29 cellular contexts compared by ENCODE assay signal in genomic region chr17:78318843-78319242, GRCh38. TPM values are rescaled to one million over a fixed set of nuclear protein-coding genes. Genes with fewer than 3 reads are reported as not detected.
DNase-seq lines count a peak whose midpoint lies in the region; ATAC-seq and TF ChIP-seq lines count a peak whose summit lies in the region.
"Had no signal": no experiment of that assay in that cellular context is flagged by ENCODE, and none has a peak within 500 bp of the region (broad histone marks: within the 10 kb centered on the region; RNA-seq: fewer than 3 reads in every experiment).

No MANE protein-coding gene starts in this region.

- H3K9me3 Mint-ChIP-seq in activated CD4-positive, alpha-beta T cell treated with anti-CD3 and anti-CD28 coated beads for 36 hours (ENCODE audit: low read depth) = no peaks in the 10 kb centered on the region
- H3K9me3 Mint-ChIP-seq in MCF 10A (ENCODE audit: unreplicated experiment) = no peaks in the 10 kb centered on the region
- H3K9me3 Mint-ChIP-seq: CD8-positive, alpha-beta T cell had no signal

- H3K9ac ChIP-seq in mesenchymal stem cell (ENCODE audit: low read length) = peak overlapping the region; percentile 15

- no peak overlapping the region for H3K4me2 ChIP-seq in mesenchymal stem cell (ENCODE audit: low read length, poor library complexity, severe bottlenecking)
- H3K4me2 ChIP-seq: PC-9 had no signal

- peak overlapping the region in 1 of 2 experiments; percentile 90 for H2BK12ac ChIP-seq in mesenchymal stem cell (ENCODE audit: low read length in 2 of 2)

- POLR2A ChIA-PET in activated CD4-positive, alpha-beta T cell treated with anti-CD3 and anti-CD28 coated beads for 36 hours (lab: Charles Lee) = no interaction called here
- POLR2A ChIA-PET in RWPE1 (lab: Yijun Ruan, JAX; ENCODE audit: low non-redundant PET) = no interaction called here
- POLR2A ChIA-PET in MCF 10A (lab: Yijun Ruan, JAX) = interaction anchor here (1.1 to 1.3 kb wide), 2 partner anchors 11 to 33 kb away, joined by 5 to 8 read pairs; no protein-coding TSS in a partner anchor

- H3K27me3 Mint-ChIP-seq in activated CD4-positive, alpha-beta T cell treated with anti-CD3 and anti-CD28 coated beads for 36 hours = no peaks in the 10 kb centered on the region
- no peaks in the 10 kb centered on the region for H3K27me3 Mint-ChIP-seq in MCF 10A (ENCODE audit: insufficient read depth, unreplicated experiment)

- intact Hi-C loops in activated CD4-positive, alpha-beta T cell treated with anti-CD3 and anti-CD28 coated beads for 36 hours (cut with DNase I, micrococcal nuclease) = no loop called here
- intact Hi-C loops in MCF 10A (cut with micrococcal nuclease) = no loop called here

- DNase-seq in activated CD4-positive, alpha-beta T cell treated with anti-CD3 and anti-CD28 coated beads for 36 hours = no peak
- no peak for DNase-seq in activated CD4-positive, alpha-beta T cell treated with anti-CD3 and anti-CD28 coated beads, Interleukin-2, amount 50 U/mL, for 48 hours
- DNase-seq in RWPE1 (ENCODE audit: low spot score) (no peak), mesenchymal stem cell (no peak), AML-193 (lab: John Stamatoyannopoulos, UW) (no peak), MCF 10A (ENCODE audit: unreplicated experiment) (no peak)
- no peak for DNase-seq in stimulated activated CD4-positive, alpha-beta T cell treated with anti-CD3 and anti-CD28 coated beads, Interleukin-1b, Interleukin-23, amount 100 ng/mL, for 48 hours
- DNase-seq: 8988T; C1 segment of cervical spinal cord; CD8-positive, alpha-beta T cell; DMS 273 treated with DMSO at 0.1 percent for 48 hours; DMS79; EL; GDM1; Kasumi-1; MV-4-11; NCI-H1105; NCI-H146; NCI-H1930; NCI-H2107; NCI-H446; NCI-H82; NK-92 treated with Interleukin-12 subunit alpha and Interleukin-12 subunit beta, amount 100 ng/mL, for 24 hours; PC-9; RPMI8226; SHP77 had no signal

- H3K27ac Mint-ChIP-seq in activated CD4-positive, alpha-beta T cell treated with anti-CD3 and anti-CD28 coated beads for 36 hours = peak overlapping the region; percentile 47
- no peak overlapping the region for H3K27ac Mint-ChIP-seq in MCF 10A (ENCODE audit: low read depth, unreplicated experiment)
- H3K27ac Mint-ChIP-seq: CD8-positive, alpha-beta T cell had no signal

- no peaks in the 10 kb centered on the region for H3K9me3 ChIP-seq in mesenchymal stem cell (ENCODE audit: control insufficient read depth, low read length)

- CTCF ChIA-PET in activated CD4-positive, alpha-beta T cell treated with anti-CD3 and anti-CD28 coated beads for 36 hours (lab: Charles Lee) = interaction anchor here (0.7 kb wide), 2 partner anchors 47 to 349 kb away, joined by 3 read pairs; no protein-coding TSS in a partner anchor
- CTCF ChIA-PET in RWPE1 (lab: Yijun Ruan, JAX) = no interaction called here
- CTCF ChIA-PET in MCF 10A (lab: Yijun Ruan, JAX) = interaction anchor here (0.6 to 0.7 kb wide), 2 partner anchors 47 to 213 kb away, joined by 3 to 4 read pairs; no protein-coding TSS in a partner anchor

- H3K4me3 ChIP-seq in mesenchymal stem cell (ENCODE audit: insufficient read depth in 1 of 2, low read depth in 1 of 2, low read length in 2 of 2) = no peak overlapping the region
- H3K4me3 ChIP-seq: GM12878, PC-9 had no signal

- no peak for TF ChIP-seq CTCF in RWPE1 (conservative IDR thresholded peaks at IDR 0.05; ENCODE audit: low read depth)
- TF ChIP-seq CTCF in MCF 10A (IDR thresholded peaks at IDR 0.05; ENCODE audit: unreplicated experiment) = no peak

- H3K18ac ChIP-seq in mesenchymal stem cell (ENCODE audit: low read depth in 1 of 2, low read length in 2 of 2) = peak overlapping the region; percentile 11 to 50

- H2AK5ac ChIP-seq in mesenchymal stem cell (ENCODE audit: low read length, severe bottlenecking) = peak overlapping the region; percentile 79

- no peak overlapping the region for H2AFZ ChIP-seq in mesenchymal stem cell (ENCODE audit: low read depth, low read length)
- H2AFZ ChIP-seq: PC-9 had no signal

- no peaks in the 10 kb centered on the region for H3K79me1 ChIP-seq in mesenchymal stem cell (replicated peaks; ENCODE audit: low read length, poor library complexity, severe bottlenecking)

- H3K14ac ChIP-seq in mesenchymal stem cell (ENCODE audit: low read length in 2 of 2) = no peak overlapping the region

- 97% methylated on average over 7 of the region's 8 CpGs for WGBS in mesenchymal stem cell

- H3K4me1 Mint-ChIP-seq in activated CD4-positive, alpha-beta T cell treated with anti-CD3 and anti-CD28 coated beads for 36 hours = peaks cover 40% of the 10 kb centered on the region
- peaks cover 31% of the 10 kb centered on the region for H3K4me1 Mint-ChIP-seq in MCF 10A (ENCODE audit: insufficient read depth, unreplicated experiment)

- H2BK120ac ChIP-seq in mesenchymal stem cell (ENCODE audit: low read depth, low read length) = peak overlapping the region; percentile 69

- H4K91ac ChIP-seq in mesenchymal stem cell (ENCODE audit: low read length) = peak overlapping the region; percentile 66

- peak overlapping the region; percentile 61; the same call in 1 of the 2 replicates for H3K27ac ChIP-seq in RWPE1
- H3K27ac ChIP-seq in mesenchymal stem cell (ENCODE audit: low read length, poor library complexity, severe bottlenecking) = no peak overlapping the region
- H3K27ac ChIP-seq: HL-60, PC-9 had no signal

- H3K4ac ChIP-seq in mesenchymal stem cell (ENCODE audit: low read depth in 1 of 2, low read length in 2 of 2) = peak overlapping the region in 1 of 2 experiments; percentile 17

- H4K8ac ChIP-seq in mesenchymal stem cell (ENCODE audit: low read length) = no peak overlapping the region

- H2BK5ac ChIP-seq in mesenchymal stem cell (ENCODE audit: low read depth, low read length, poor library complexity, severe bottlenecking) = no peak overlapping the region

- H2BK15ac ChIP-seq in mesenchymal stem cell (ENCODE audit: low read depth, poor library complexity, severe bottlenecking) = peak overlapping the region; percentile 84

- H3K36me3 Mint-ChIP-seq in activated CD4-positive, alpha-beta T cell treated with anti-CD3 and anti-CD28 coated beads for 36 hours (ENCODE audit: low read depth) = no peaks in the 10 kb centered on the region
- H3K36me3 Mint-ChIP-seq in MCF 10A (ENCODE audit: insufficient read depth, unreplicated experiment) = no peaks in the 10 kb centered on the region
- H3K36me3 Mint-ChIP-seq: CD8-positive, alpha-beta T cell had no signal

- BruUV-seq in MCF 10A (replicated peaks; lab: Mats Ljungman, UMichigan) = no TSS peak

- no peak for ATAC-seq in activated CD4-positive, alpha-beta T cell treated with anti-CD3 and anti-CD28 coated beads for 36 hours
- ATAC-seq: CD8-positive, alpha-beta T cell; GM12878; HCT116 had no signal

- peaks cover 44% of the 10 kb centered on the region for H3K4me1 ChIP-seq in mesenchymal stem cell (ENCODE audit: control insufficient read depth, insufficient read depth, low read depth, low read length)

- no peak overlapping the region for H3K4me3 Mint-ChIP-seq in activated CD4-positive, alpha-beta T cell treated with anti-CD3 and anti-CD28 coated beads for 36 hours
- H3K4me3 Mint-ChIP-seq in MCF 10A (ENCODE audit: unreplicated experiment) = no peak overlapping the region
- H3K4me3 Mint-ChIP-seq: CD8-positive, alpha-beta T cell had no signal

- H3K36me3 ChIP-seq in mesenchymal stem cell (ENCODE audit: control insufficient read depth in 1 of 2, insufficient read depth in 2 of 2, low read depth in 1 of 2, low read length in 2 of 2) = no peaks in the 10 kb centered on the region

- H3K23ac ChIP-seq in mesenchymal stem cell (ENCODE audit: low read length in 2 of 2) = no peak overlapping the region

- H3K27me3 ChIP-seq in mesenchymal stem cell (ENCODE audit: control insufficient read depth in 1 of 2, insufficient read depth in 1 of 2, low read length in 2 of 2) = no peaks in the 10 kb centered on the region

RNA-seq across cellular contexts. Expression of gene SOCS3, which starts 41.0 kb away (rescaled TPM):
- 100 to 1,000 TPM; 150 to 162 TPM for total RNA-seq in activated CD4-positive, alpha-beta T cell treated with anti-CD3 and anti-CD28 coated beads for 36 hours
- 64.5 TPM for polyA plus RNA-seq in mesenchymal stem cell (2013, experiment 1 of 2)
- 62.3 TPM for polyA plus RNA-seq in mesenchymal stem cell (2013, experiment 2 of 2)
- 2.5 and 4.8 TPM in 2 replicates for total RNA-seq in MCF 10A (2022)

RNA-seq across cellular contexts. Expression of gene PGS1, which starts 59.6 kb away (rescaled TPM):
- 10 to 100 TPM; 73.3 to 75.0 TPM for total RNA-seq in activated CD4-positive, alpha-beta T cell treated with anti-CD3 and anti-CD28 coated beads for 36 hours
- polyA plus RNA-seq in mesenchymal stem cell (2013, experiment 1 of 2) = 21.8 TPM
- polyA plus RNA-seq in mesenchymal stem cell (2013, experiment 2 of 2) = 22.1 TPM
- total RNA-seq in MCF 10A (2022) = 25.7 and 31.8 TPM in 2 replicates

Comparison
In these comparisons a context has a peak if more than half of its experiments do, and no peak if none do; other contexts are left out.
1. RNA of gene SOCS3, which starts 41.0 kb away (total RNA-seq): 150 to 162 TPM in activated CD4-positive, alpha-beta T cell treated with anti-CD3 and anti-CD28 coated beads for 36 hours; 2.5 to 4.8 TPM in MCF 10A; every median in the first group is over 10 times any median in the second.